In the genomic region with DNA sequence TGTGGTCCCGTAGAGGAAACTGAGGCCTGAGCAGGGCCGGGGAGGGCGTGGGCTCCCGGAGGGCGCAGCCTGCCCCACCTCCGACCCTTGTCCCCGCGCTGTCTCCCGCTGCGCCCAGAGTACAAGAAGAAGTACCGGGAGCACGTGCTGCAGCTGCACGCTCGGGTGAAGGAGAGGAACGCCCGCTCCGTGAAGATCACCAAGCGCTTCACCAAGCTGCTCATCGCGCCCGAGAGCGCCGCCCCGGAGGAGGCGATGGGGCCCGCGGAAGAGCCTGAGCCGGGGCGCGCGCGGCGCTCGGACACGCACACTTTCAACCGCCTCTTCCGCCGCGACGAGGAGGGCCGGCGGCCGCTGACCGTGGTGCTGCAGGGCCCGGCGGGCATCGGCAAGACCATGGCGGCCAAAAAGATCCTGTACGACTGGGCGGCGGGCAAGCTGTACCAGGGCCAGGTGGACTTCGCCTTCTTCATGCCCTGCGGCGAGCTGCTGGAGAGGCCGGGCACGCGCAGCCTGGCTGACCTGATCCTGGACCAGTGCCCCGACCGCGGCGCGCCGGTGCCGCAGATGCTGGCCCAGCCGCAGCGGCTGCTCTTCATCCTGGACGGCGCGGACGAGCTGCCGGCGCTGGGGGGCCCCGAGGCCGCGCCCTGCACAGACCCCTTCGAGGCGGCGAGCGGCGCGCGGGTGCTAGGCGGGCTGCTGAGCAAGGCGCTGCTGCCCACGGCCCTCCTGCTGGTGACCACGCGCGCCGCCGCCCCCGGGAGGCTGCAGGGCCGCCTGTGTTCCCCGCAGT, we compare ENCODE assay signal across 9 cellular contexts. TPM values are rescaled to one million over a fixed set of nuclear protein-coding genes. Genes with fewer than 3 reads are reported as not detected.
DNase-seq lines count a peak whose midpoint lies in the region; ATAC-seq, FAIRE-seq and TF ChIP-seq lines count a peak whose summit lies in the region.
"Had no signal": no experiment of that assay in that cellular context is flagged by ENCODE, and none has a peak within 500 bp of the region (broad histone marks: within the 10 kb centered on the region; RNA-seq: fewer than 3 reads in every experiment).

No MANE protein-coding gene starts in this region.

- TF ChIP-seq CTCF in A549 (IDR thresholded peaks at IDR 0.05) (no peak), progenitor cell of endocrine pancreas (IDR thresholded peaks at IDR 0.05; ENCODE audit: unreplicated experiment) (no peak)

- CTCF ChIA-PET in A549 (lab: Yijun Ruan, JAX): interaction anchor here (0.9 to 3.1 kb wide), 6 partner anchors 9 to 238 kb away, joined by 3 to 12 read pairs (median 6); no protein-coding TSS in a partner anchor

- 0 out of 6 replicates have a peak overlapping the region, but pooled peaks of 1 of the 2 experiments have one; percentile 6 for H3K27ac ChIP-seq in A549
- no peak overlapping the region for H3K27ac ChIP-seq in subcutaneous abdominal adipose tissue (ENCODE audit: low read depth, low read length)
- H3K27ac ChIP-seq in caudate nucleus (ENCODE audit: low read depth, low read length): no peak overlapping the region
- H3K27ac ChIP-seq: ovary had no signal

- WGBS in A549 (ENCODE audit: missing lambda C conversion rate): 23% methylated on average over 36 of the region's 93 CpGs

- H3K27me3 Mint-ChIP-seq in progenitor cell of endocrine pancreas: peaks cover 26% of the 10 kb centered on the region

- POLR2A ChIA-PET in A549 (lab: Yijun Ruan, JAX): interaction anchor here (0.5 kb wide), 1 partner anchor 75 kb away, joined by 4 read pairs; no protein-coding TSS in a partner anchor

- H3K4me2 ChIP-seq in A549: peak overlapping the region; percentile 85

- peaks cover 14% of the 10 kb centered on the region; the same call in 1 of the 3 replicates for H3K4me1 ChIP-seq in A549
- H3K4me1 ChIP-seq in subcutaneous abdominal adipose tissue (ENCODE audit: control insufficient read depth in 5 of 5, insufficient read depth in 5 of 5, low read length in 5 of 5): peaks cover 0 to 32% (median 24%) of the 10 kb centered on the region in 5 donors

- peaks cover 33 to 66% (median 51%) of the 10 kb centered on the region in 5 donors for H3K27me3 ChIP-seq in subcutaneous abdominal adipose tissue (ENCODE audit: control insufficient read depth in 5 of 5, insufficient read depth in 4 of 5, low read length in 5 of 5)

- no peaks in the 10 kb centered on the region for H3K36me3 ChIP-seq in subcutaneous abdominal adipose tissue (ENCODE audit: control insufficient read depth in 5 of 5, insufficient read depth in 5 of 5, low read length in 5 of 5)
- H3K36me3 ChIP-seq: ovary had no signal

- FAIRE-seq in A549 (lab: Jason Lieb, UNC): no peak

- peak overlapping the region; percentile 33 for H3K4me3 ChIP-seq in A549
- peak overlapping the region in 3 of 5 donors; percentile 26 to 59 (median 49) for H3K4me3 ChIP-seq in subcutaneous abdominal adipose tissue (ENCODE audit: low read depth in 1 of 5, low read length in 5 of 5)
- H3K4me3 ChIP-seq: ovary had no signal

- TF ChIP-seq RAD21 in A549 (conservative IDR thresholded peaks at IDR 0.05 in 1 of 2, IDR thresholded peaks at IDR 0.05 in 1 of 2) (no peak), Ishikawa (IDR thresholded peaks at IDR 0.05; ENCODE audit: low read depth) (no peak)

- peak; percentile 52 to 65 for ATAC-seq in A549
- no peak for ATAC-seq in HG03432 (IDR thresholded peaks at IDR 0.05; ENCODE audit: unreplicated experiment)

- TF ChIP-seq EP300 in A549 (IDR thresholded peaks at IDR 0.05): no peak
- TF ChIP-seq EP300 in Ishikawa (IDR thresholded peaks at IDR 0.05; ENCODE audit: borderline replicate concordance): no peak

- H3K36me3 Mint-ChIP-seq in progenitor cell of endocrine pancreas (ENCODE audit: insufficient read depth): no peaks in the 10 kb centered on the region

- no peaks in the 10 kb centered on the region for H3K4me1 Mint-ChIP-seq in progenitor cell of endocrine pancreas (ENCODE audit: low read depth)

- H3K9me3 ChIP-seq in A549 (no peaks in the 10 kb centered on the region; the same call in 2 of the 3 replicates), subcutaneous abdominal adipose tissue (ENCODE audit: control insufficient read depth in 5 of 5, low read length in 5 of 5) (no peaks in the 10 kb centered on the region)
- H3K9me3 ChIP-seq: ovary had no signal

- DNase-seq in A549 (ENCODE audit: low read depth in 1 of 2, low spot score in 1 of 2) (peak in 1 of 2 experiments; percentile 48), iris pigment epithelial cell (ENCODE audit: low read depth) (peak; percentile 46), progenitor cell of endocrine pancreas (ENCODE audit: low spot score, unreplicated experiment) (no peak), caudate nucleus (lab: John Stamatoyannopoulos, UW) (no peak)
- DNase-seq in activated naive CD4-positive, alpha-beta T cell treated with anti-CD3 and anti-CD28 coated beads, Interleukin-2, amount 50 U/mL, for 16 hours: peak; percentile 57

- H3K27ac Mint-ChIP-seq in progenitor cell of endocrine pancreas: no peak overlapping the region

- no peak overlapping the region for H3K9ac ChIP-seq in subcutaneous abdominal adipose tissue (ENCODE audit: low read length in 5 of 5)

- no peak overlapping the region for H3K4me3 Mint-ChIP-seq in progenitor cell of endocrine pancreas (ENCODE audit: low read depth)

- TF ChIP-seq POLR2A in A549 (IDR thresholded peaks at IDR 0.05; ENCODE audit: low read length): no peak

- H3K9me3 Mint-ChIP-seq in progenitor cell of endocrine pancreas (ENCODE audit: low read depth): peaks cover 8% of the 10 kb centered on the region

TF ChIP-seq in Ishikawa, 13 proteins besides CTCF, POLR2A, EP300 and RAD21 (continues in another document):
- TF ChIP-seq CREB1 (IDR thresholded peaks at IDR 0.05; ENCODE audit: low read depth): no peak
- TF ChIP-seq, protein P1, sequence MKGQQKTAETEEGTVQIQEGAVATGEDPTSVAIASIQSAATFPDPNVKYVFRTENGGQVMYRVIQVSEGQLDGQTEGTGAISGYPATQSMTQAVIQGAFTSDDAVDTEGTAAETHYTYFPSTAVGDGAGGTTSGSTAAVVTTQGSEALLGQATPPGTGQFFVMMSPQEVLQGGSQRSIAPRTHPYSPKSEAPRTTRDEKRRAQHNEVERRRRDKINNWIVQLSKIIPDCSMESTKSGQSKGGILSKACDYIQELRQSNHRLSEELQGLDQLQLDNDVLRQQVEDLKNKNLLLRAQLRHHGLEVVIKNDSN (IDR thresholded peaks at IDR 0.05): 0 out of 2 replicates have a peak, but pooled peaks have one; percentile 19
- TF ChIP-seq, protein P2, sequence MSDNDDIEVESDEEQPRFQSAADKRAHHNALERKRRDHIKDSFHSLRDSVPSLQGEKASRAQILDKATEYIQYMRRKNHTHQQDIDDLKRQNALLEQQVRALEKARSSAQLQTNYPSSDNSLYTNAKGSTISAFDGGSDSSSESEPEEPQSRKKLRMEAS (IDR thresholded peaks at IDR 0.05): peak; percentile 82

RNA-seq across cellular contexts. Expression of a gene that starts 2.0 kb away (rescaled TPM):
- 0.03 TPM in 1 of 2 replicates, not detected in the other for polyA plus RNA-seq in A549 (2011; rRNA removed)
- 0.01 TPM in 1 of 2 replicates, not detected in the other for polyA plus RNA-seq in A549 (2012; cell fraction: cytosol; rRNA removed)
- 0.02 TPM in 2 replicates for polyA plus RNA-seq in A549 (2012; cell fraction: nucleus; rRNA removed)
- not detected in 3 replicates for polyA plus RNA-seq in A549 (2017; fragmentation: RNase III; extraction: RNeasy Plus Mini Kit Qiagen cat#74134 plus additional on column Dnase treatment)
- not detected in 2 replicates for polyA minus RNA-seq in A549 (2011; rRNA and poly(A)+ RNA removed)
- total RNA-seq in progenitor cell of endocrine pancreas: not detected in 2 replicates

RNA-seq across cellular contexts. Expression of a gene that starts 8.8 kb away (rescaled TPM):
- polyA plus RNA-seq in A549 (2011; rRNA removed) (7.2 and 7.9 TPM in 2 replicates), A549 (2017; fragmentation: RNase III; extraction: RNeasy Plus Mini Kit Qiagen cat#74134 plus additional on column Dnase treatment) (12.9 to 19.5 TPM (median 18.3 TPM) in 3 replicates)
- 10.1 and 12.9 TPM in 2 replicates for polyA plus RNA-seq in A549 (2012; cell fraction: cytosol; rRNA removed)
- polyA plus RNA-seq in A549 (2012; cell fraction: nucleus; rRNA removed): 167 and 194 TPM in 2 replicates
- 2.4 and 3.8 TPM in 2 replicates for polyA minus RNA-seq in A549 (2011; rRNA and poly(A)+ RNA removed)
- 67.0 and 74.7 TPM in 2 replicates for total RNA-seq in progenitor cell of endocrine pancreas

RNA-seq across cellular contexts. Expression of a gene that starts 19.2 kb away (rescaled TPM):
- polyA plus RNA-seq in A549 (2011; rRNA removed) (not detected in 2 replicates), A549 (2017; fragmentation: RNase III; extraction: RNeasy Plus Mini Kit Qiagen cat#74134 plus additional on column Dnase treatment) (not detected in 3 replicates)
- polyA plus RNA-seq in A549 (2012; cell fraction: cytosol; rRNA removed): not detected in 2 replicates
- polyA plus RNA-seq in A549 (2012; cell fraction: nucleus; rRNA removed): not detected in 2 replicates
- polyA minus RNA-seq in A549 (2011; rRNA and poly(A)+ RNA removed): not detected in 2 replicates
- total RNA-seq in progenitor cell of endocrine pancreas: not detected in 2 replicates
- total RNA-seq: ovary had no signal
- polyA plus RNA-seq: ovary had no signal

RNA-seq across cellular contexts. Expression of a gene that starts 27.5 kb away (rescaled TPM):
- polyA plus RNA-seq in A549 (2011; rRNA removed) (36.4 and 61.3 TPM in 2 replicates), A549 (2017; fragmentation: RNase III; extraction: RNeasy Plus Mini Kit Qiagen cat#74134 plus additional on column Dnase treatment) (38.8 to 52.7 TPM (median 43.6 TPM) in 3 replicates)
- 59.6 and 59.7 TPM in 2 replicates for polyA plus RNA-seq in A549 (2012; cell fraction: cytosol; rRNA removed)
- 36.2 and 38.3 TPM in 2 replicates for polyA plus RNA-seq in A549 (2012; cell fraction: nucleus; rRNA removed)
- polyA minus RNA-seq in A549 (2011; rRNA and poly(A)+ RNA removed): 41.3 and 60.9 TPM in 2 replicates
- 33.2 and 33.5 TPM in 2 replicates for total RNA-seq in progenitor cell of endocrine pancreas

RNA-seq across cellular contexts. Expression of a gene that starts 33.7 kb away (rescaled TPM):
- 1.7 and 2.4 TPM in 2 replicates for polyA plus RNA-seq in A549 (2011; rRNA removed)
- 0.41 and 0.44 TPM in 2 replicates for polyA plus RNA-seq in A549 (2012; cell fraction: cytosol; rRNA removed)
- 0.21 and 0.22 TPM in 2 replicates for polyA plus RNA-seq in A549 (2012; cell fraction: nucleus; rRNA removed)
- polyA plus RNA-seq in A549 (2017; fragmentation: RNase III; extraction: RNeasy Plus Mini Kit Qiagen cat#74134 plus additional on column Dnase treatment): 0.14 to 0.16 TPM in 2 of 3 replicates, not detected in the other
- 1.6 and 2.0 TPM in 2 replicates for polyA minus RNA-seq in A549 (2011; rRNA and poly(A)+ RNA removed)
- 2.3 TPM in 2 replicates for total RNA-seq in progenitor cell of endocrine pancreas

Comparison
In these comparisons a context has a peak if more than half of its experiments do, and no peak if none do; other contexts are left out.
1. DNase-seq: peak in activated naive CD4-positive, alpha-beta T cell treated with anti-CD3 and anti-CD28 coated beads, Interleukin-2, amount 50 U/mL, for 16 hours (single experiment) and iris pigment epithelial cell (single experiment); none in progenitor cell of endocrine pancreas (single experiment) and caudate nucleus (0 of 61).